Comparison of ENCODE assay signal across 29 cellular contexts in genomic region chr16:84209989-84210388, GRCh38. TPM values are rescaled to one million over a fixed set of nuclear protein-coding genes. Genes with fewer than 3 reads are reported as not detected.
A peak's percentile ranks its signal among the peaks of the same experiment; 100 is the strongest.
DNase-seq lines count a peak whose midpoint lies in the region; ATAC-seq and TF ChIP-seq lines count a peak whose summit lies in the region.
"Had no signal": no experiment of that assay in that cellular context is flagged by ENCODE, and none has a peak within 500 bp of the region (broad histone marks: within the 10 kb centered on the region; RNA-seq: fewer than 3 reads in every experiment).

No MANE protein-coding gene starts in this region.

- no peaks in the 10 kb centered on the region for H3K36me3 Mint-ChIP-seq in activated naive CD4-positive, alpha-beta T cell treated with anti-CD3 and anti-CD28 coated beads for 36 hours (ENCODE audit: low read depth)
- no peaks in the 10 kb centered on the region for H3K36me3 Mint-ChIP-seq in activated naive CD4-positive, alpha-beta T cell treated with anti-CD3 and anti-CD28 coated beads, Interleukin-2, amount 50 U/mL, for 72 hours
- H3K36me3 Mint-ChIP-seq: activated naive CD8-positive, alpha-beta T cell treated with anti-CD3 and anti-CD28 coated beads for 36 hours; immature natural killer cell; naive B cell had no signal

- intact Hi-C loops in activated naive CD4-positive, alpha-beta T cell treated with anti-CD3 and anti-CD28 coated beads for 36 hours (cut with micrococcal nuclease), result no loop called here
- intact Hi-C loops in aorta (cut with DNase I), result no loop called here

- DNase-seq in activated naive CD4-positive, alpha-beta T cell treated with anti-CD3 and anti-CD28 coated beads for 36 hours, result peak; percentile 10
- DNase-seq in activated naive CD4-positive, alpha-beta T cell treated with anti-CD3 and anti-CD28 coated beads, Interleukin-2, amount 50 U/mL, for 72 hours (ENCODE audit: low spot score in 2 of 2), result no peak
- peak; percentile 34 for DNase-seq in M059J (ENCODE audit: low read depth)
- no peak for DNase-seq in brain microvascular endothelial cell
- DNase-seq in RPMI8226, result no peak
- no peak for DNase-seq in aorta
- no peak for DNase-seq in iPS-NIHi7 (ENCODE audit: extremely low spot score)
- DNase-seq: activated CD4-positive, alpha-beta T cell treated with anti-CD3 and anti-CD28 coated beads, Interleukin-2, amount 50 U/mL, for 4 hours; activated CD8-positive, alpha-beta memory T cell treated with anti-CD3 and anti-CD28 coated beads, Interleukin-2, amount 50 U/mL, for 48 hours; activated naive CD8-positive, alpha-beta T cell treated with anti-CD3 and anti-CD28 coated beads for 36 hours; cerebellar nuclear complex; immature natural killer cell; KBM-7; left lung; naive B cell; NCI-H1092 treated with DMSO at 0.1 percent for 48 hours; NCI-H1930; NCI-H526 treated with DMSO at 0.1 percent for 48 hours; stimulated activated CD4-positive, alpha-beta T cell treated with anti-CD3 and anti-CD28 coated beads, Interleukin-1b, Interleukin-23, amount 100 ng/mL, for 48 hours; upper lobe of right lung; WERI-Rb-1 had no signal

- H3K27me3 Mint-ChIP-seq in activated naive CD4-positive, alpha-beta T cell treated with anti-CD3 and anti-CD28 coated beads for 36 hours (ENCODE audit: low read depth), result no peaks in the 10 kb centered on the region
- H3K27me3 Mint-ChIP-seq: activated naive CD8-positive, alpha-beta T cell treated with anti-CD3 and anti-CD28 coated beads for 36 hours had no signal

- TF ChIP-seq CTCF in brain microvascular endothelial cell (IDR thresholded peaks at IDR 0.05; ENCODE audit: low read depth, low read length, missing control alignments), result peak; percentile 33

- H3K9me3 ChIP-seq in aorta (ENCODE audit: control insufficient read depth, low read length), result no peaks in the 10 kb centered on the region
- H3K9me3 ChIP-seq: left lung, upper lobe of right lung had no signal

- no peaks in the 10 kb centered on the region for H3K4me1 ChIP-seq in aorta (ENCODE audit: control insufficient read depth in 1 of 2, insufficient read depth in 2 of 2, low read length in 2 of 2)
- H3K4me1 ChIP-seq: left lung, upper lobe of right lung had no signal

- no peak overlapping the region for H3K27ac Mint-ChIP-seq in activated naive CD4-positive, alpha-beta T cell treated with anti-CD3 and anti-CD28 coated beads for 36 hours
- no peak overlapping the region for H3K27ac Mint-ChIP-seq in activated naive CD4-positive, alpha-beta T cell treated with anti-CD3 and anti-CD28 coated beads, Interleukin-2, amount 50 U/mL, for 72 hours
- H3K27ac Mint-ChIP-seq: activated naive CD8-positive, alpha-beta T cell treated with anti-CD3 and anti-CD28 coated beads for 36 hours; activated T-helper 2 cell treated with anti-CD3 and anti-CD28 coated beads, Interferon-gamma antibody, Interleukin-2, Interleukin-4, amounts not matched to agents 10 μg/mL and 5 μg/mL and 100 μg/mL, durations not matched to agents 14 hours and 24 hours and 36 hours; immature natural killer cell had no signal

- CTCF ChIA-PET in activated naive CD4-positive, alpha-beta T cell treated with anti-CD3 and anti-CD28 coated beads for 36 hours (lab: Charles Lee), result interaction anchor here (0.6 kb wide), 1 partner anchor 283 kb away, joined by 3 read pairs; no protein-coding TSS in a partner anchor

- H3K4me1 Mint-ChIP-seq in activated naive CD4-positive, alpha-beta T cell treated with anti-CD3 and anti-CD28 coated beads for 36 hours (ENCODE audit: low read depth), result no peaks in the 10 kb centered on the region
- H3K4me1 Mint-ChIP-seq: activated naive CD8-positive, alpha-beta T cell treated with anti-CD3 and anti-CD28 coated beads for 36 hours; immature natural killer cell; naive B cell had no signal

- 77 to 86% methylated on average over 2 of the region's 2 CpGs for WGBS in aorta, 2 donors

- H3K27ac ChIP-seq in brain microvascular endothelial cell (no peak overlapping the region), aorta (ENCODE audit: low read depth in 1 of 2, low read length in 2 of 2) (no peak overlapping the region)
- H3K27ac ChIP-seq: C4-2B, hepatocyte, left lung, skin epidermis, upper lobe of right lung, WERI-Rb-1 had no signal

- H3K4me3 Mint-ChIP-seq in activated naive CD4-positive, alpha-beta T cell treated with anti-CD3 and anti-CD28 coated beads for 36 hours, result no peak overlapping the region
- H3K4me3 Mint-ChIP-seq: activated naive CD8-positive, alpha-beta T cell treated with anti-CD3 and anti-CD28 coated beads for 36 hours; immature natural killer cell; naive B cell had no signal

- no peak overlapping the region for H3K4me3 ChIP-seq in brain microvascular endothelial cell (ENCODE audit: low read depth, low read length)
- H3K4me3 ChIP-seq in aorta (ENCODE audit: low read length in 2 of 2), result no peak overlapping the region
- H3K4me3 ChIP-seq: hepatocyte, left lung, skin epidermis, upper lobe of right lung had no signal

- ATAC-seq in activated naive CD4-positive, alpha-beta T cell treated with anti-CD3 and anti-CD28 coated beads, Interleukin-2, amount 50 U/mL, for 72 hours, result no peak
- no peak for ATAC-seq in aorta (ENCODE audit: low FRiP score)
- no peak for ATAC-seq in GM19397 (IDR thresholded peaks at IDR 0.05; ENCODE audit: unreplicated experiment)
- ATAC-seq: left lung, upper lobe of right lung had no signal

- in situ Hi-C loops in brain microvascular endothelial cell (cut with HindIII; ENCODE audit: low pct_ligation_motif_present, low sequenced_read_pairs), result no loop called here

- H3K9me3 Mint-ChIP-seq in activated naive CD4-positive, alpha-beta T cell treated with anti-CD3 and anti-CD28 coated beads for 36 hours, result no peaks in the 10 kb centered on the region
- H3K9me3 Mint-ChIP-seq in activated naive CD4-positive, alpha-beta T cell treated with anti-CD3 and anti-CD28 coated beads, Interleukin-2, amount 50 U/mL, for 72 hours, result no peaks in the 10 kb centered on the region
- H3K9me3 Mint-ChIP-seq: activated naive CD8-positive, alpha-beta T cell treated with anti-CD3 and anti-CD28 coated beads for 36 hours; activated T-helper 2 cell treated with anti-CD3 and anti-CD28 coated beads, Interferon-gamma antibody, Interleukin-2, Interleukin-4, amounts not matched to agents 10 μg/mL and 5 μg/mL and 100 μg/mL, durations not matched to agents 14 hours and 24 hours and 36 hours had no signal

- no peaks in the 10 kb centered on the region for H3K27me3 ChIP-seq in brain microvascular endothelial cell (replicated peaks)
- H3K27me3 ChIP-seq in aorta (ENCODE audit: control insufficient read depth in 1 of 2, insufficient read depth in 2 of 2, low read length in 1 of 2), result no peaks in the 10 kb centered on the region
- H3K27me3 ChIP-seq: hepatocyte, left lung, upper lobe of right lung had no signal

- H3K36me3 ChIP-seq in brain microvascular endothelial cell (replicated peaks), result no peaks in the 10 kb centered on the region
- no peaks in the 10 kb centered on the region for H3K36me3 ChIP-seq in aorta (ENCODE audit: control insufficient read depth in 1 of 2, insufficient read depth in 2 of 2, low read length in 1 of 2)
- H3K36me3 ChIP-seq: left lung, upper lobe of right lung, WERI-Rb-1 had no signal

RNA-seq across cellular contexts. Expression of gene ADAD2, which starts 19.0 kb away (rescaled TPM):
- total RNA-seq in activated naive CD4-positive, alpha-beta T cell treated with anti-CD3 and anti-CD28 coated beads for 36 hours, result under 1 TPM; 0.30 to 0.45 TPM
- under 1 TPM in 1 of 2 donors, not detected in 1; 0.47 TPM for total RNA-seq in activated naive CD4-positive, alpha-beta T cell treated with anti-CD3 and anti-CD28 coated beads, Interleukin-2, amount 50 U/mL, for 72 hours
- total RNA-seq in M059J (2014; rRNA removed; shearing (Covaris generic)), result not detected in 2 replicates
- under 1 TPM in 1 of 2 donors, not detected in 1; 0.33 TPM for total RNA-seq in aorta
- polyA plus RNA-seq in aorta, result 1 to 10 TPM in 1 of 2 donors, not detected in 1; 1.0 TPM
- total RNA-seq: activated T-helper 2 cell treated with anti-CD3 and anti-CD28 coated beads, Interferon-gamma antibody, Interleukin-2, Interleukin-4, amounts not matched to agents 10 μg/mL and 5 μg/mL and 100 μg/mL, durations not matched to agents 14 hours and 24 hours and 36 hours; frontal cortex; hepatocyte; mesenteric fat pad had no signal

RNA-seq across cellular contexts. Expression of gene TAF1C, which starts 23.1 kb away (rescaled TPM):
- total RNA-seq in activated naive CD4-positive, alpha-beta T cell treated with anti-CD3 and anti-CD28 coated beads for 36 hours, result 10 to 100 TPM; 59.3 to 66.2 TPM
- 10 to 100 TPM; 42.5 to 52.8 TPM for total RNA-seq in activated naive CD4-positive, alpha-beta T cell treated with anti-CD3 and anti-CD28 coated beads, Interleukin-2, amount 50 U/mL, for 72 hours
- total RNA-seq in M059J (2014; rRNA removed; shearing (Covaris generic)), result 15.1 and 23.4 TPM in 2 replicates
- 10 to 100 TPM; 46.6 to 50.9 TPM for total RNA-seq in aorta
- 10 to 100 TPM in 1 of 2 donors, 1 to 10 TPM in 1; 8.4 to 80.9 TPM for polyA plus RNA-seq in aorta

RNA-seq across cellular contexts. Expression of gene KCNG4, which starts 29.8 kb away (rescaled TPM):
- not detected for total RNA-seq in activated naive CD4-positive, alpha-beta T cell treated with anti-CD3 and anti-CD28 coated beads for 36 hours
- not detected for total RNA-seq in activated naive CD4-positive, alpha-beta T cell treated with anti-CD3 and anti-CD28 coated beads, Interleukin-2, amount 50 U/mL, for 72 hours
- total RNA-seq in M059J (2014; rRNA removed; shearing (Covaris generic)), result not detected in 2 replicates
- not detected for total RNA-seq in aorta
- under 1 TPM; 0.03 to 0.13 TPM for polyA plus RNA-seq in aorta
- total RNA-seq: activated naive CD8-positive, alpha-beta T cell treated with anti-CD3 and anti-CD28 coated beads for 36 hours; activated T-helper 2 cell treated with anti-CD3 and anti-CD28 coated beads, Interferon-gamma antibody, Interleukin-2, Interleukin-4, amounts not matched to agents 10 μg/mL and 5 μg/mL and 100 μg/mL, durations not matched to agents 14 hours and 24 hours and 36 hours; frontal cortex; hepatocyte; left lung; mesenteric fat pad; upper lobe of right lung had no signal
- polyA plus RNA-seq: esophagus, hepatocyte, immature natural killer cell had no signal

Comparison
In these comparisons a context has a peak if more than half of its experiments do, and no peak if none do; other contexts are left out.
1. DNase-seq: peak in activated naive CD4-positive, alpha-beta T cell treated with anti-CD3 and anti-CD28 coated beads for 36 hours (single experiment) and M059J (single experiment); none in activated naive CD4-positive, alpha-beta T cell treated with anti-CD3 and anti-CD28 coated beads, Interleukin-2, amount 50 U/mL, for 72 hours (0 of 2), brain microvascular endothelial cell (single experiment), RPMI8226 (single experiment), aorta (0 of 2) and iPS-NIHi7 (single experiment).